Comparison of ENCODE assay signal across 8 cellular contexts in genomic region chr2:218852911-218853667, GRCh38. TPM values are rescaled to one million over a fixed set of nuclear protein-coding genes. Genes with fewer than 3 reads are reported as not detected.
A peak's percentile ranks its signal among the peaks of the same experiment; 100 is the strongest.
DNase-seq lines count a peak whose midpoint lies in the region; ATAC-seq and TF ChIP-seq lines count a peak whose summit lies in the region.

No MANE protein-coding gene starts in this region.

- POLR2A ChIA-PET in BJ (lab: Charles Lee), result no interaction called here

- no peaks in the 10 kb centered on the region for H3K9me3 Mint-ChIP-seq in natural killer cell

- CTCF ChIA-PET in BJ (lab: Yijun Ruan, JAX), result interaction anchor here (0.7 to 4.5 kb wide), 17 partner anchors 7 to 301 kb away, joined by 3 to 42 read pairs (median 4); partner anchors contain the start of genes PRKAG3, RNF25, STK36 and TTLL4

- TF ChIP-seq CTCF in BJ (IDR thresholded peaks at IDR 0.05; ENCODE audit: insufficient read depth, low read depth, low read length), result peak; percentile 78
- TF ChIP-seq CTCF in epithelial cell of proximal tubule (conservative IDR thresholded peaks at IDR 0.05; ENCODE audit: low read depth, low read length), result peak; percentile 91
- TF ChIP-seq CTCF in natural killer cell (IDR thresholded peaks at IDR 0.05), result peak; percentile 65
- peak in 5 of 7 experiments; percentile 33 to 73 (median 51) for TF ChIP-seq CTCF in stomach (IDR thresholded peaks at IDR 0.05)

- intact Hi-C loops in natural killer cell (cut with micrococcal nuclease) (loop anchor here (10.0 kb wide), 1 partner anchor 578 kb away; the partner anchor contains the start of genes AAMP and PNKD), stomach (cut with DNase I; ENCODE audit: low total_unique reads) (loop anchor here (10.0 kb wide), 1 partner anchor 148 kb away; no protein-coding TSS in a partner anchor)

- H3K36me3 ChIP-seq in BJ (ENCODE audit: control insufficient read depth, insufficient read depth, low read length), result no peaks in the 10 kb centered on the region
- no peaks in the 10 kb centered on the region for H3K36me3 ChIP-seq in stomach

- ATAC-seq in natural killer cell (peak; percentile 65 to 78 (median 73)), HG03520 (IDR thresholded peaks at IDR 0.05; ENCODE audit: unreplicated experiment) (no peak)

- no peak for TF ChIP-seq POLR2A in stomach (IDR thresholded peaks at IDR 0.05)

- no peaks in the 10 kb centered on the region for H3K36me3 Mint-ChIP-seq in natural killer cell

- WGBS in stomach, 5 donors, result 16 to 25% (median 17%) methylated on average over 16 of the region's 16 CpGs

- no peak overlapping the region for H3K4me3 ChIP-seq in BJ (ENCODE audit: low read depth, low read length)
- no peak overlapping the region for H3K4me3 ChIP-seq in epithelial cell of proximal tubule (ENCODE audit: low read depth, low read length)
- no peak overlapping the region for H3K4me3 ChIP-seq in stomach

- peaks cover 0 to 10% (median 4%) of the 10 kb centered on the region in 4 donors for H3K4me1 ChIP-seq in stomach

- H3K27ac ChIP-seq in stomach, result no peak overlapping the region

- H3K27me3 Mint-ChIP-seq in natural killer cell (ENCODE audit: low read depth in 2 of 2), result peaks cover 45 to 51% of the 10 kb centered on the region in 2 donors

- DNase-seq in BJ (ENCODE audit: low read depth), result no peak
- DNase-seq in HCEC 1CT, result peak; percentile 57
- peak; percentile 51 to 87 for DNase-seq in NOMO-1 (lab: John Stamatoyannopoulos, UW; ENCODE audit: unreplicated experiment in 2 of 2)
- DNase-seq in activated CD8-positive, alpha-beta memory T cell treated with anti-CD3 and anti-CD28 coated beads for 48 hours (ENCODE audit: low read depth in 2 of 3, low spot score in 2 of 3), result peak in 2 of 3 experiments; percentile 25 to 54
- no peak for DNase-seq in epithelial cell of proximal tubule (ENCODE audit: low read depth)
- DNase-seq in natural killer cell, result peak; percentile 44
- peak; percentile 67 for DNase-seq in stomach

- no peaks in the 10 kb centered on the region for H3K9me3 ChIP-seq in stomach

- peaks cover 39% of the 10 kb centered on the region for H3K27me3 ChIP-seq in BJ (ENCODE audit: control insufficient read depth, insufficient read depth, low read length)
- H3K27me3 ChIP-seq in stomach, result peaks cover 3 to 99% (median 55%) of the 10 kb centered on the region in 3 donors

- no peak overlapping the region for H3K4me3 Mint-ChIP-seq in natural killer cell

- H3K4me1 Mint-ChIP-seq in natural killer cell, result peaks cover 0 to 13% of the 10 kb centered on the region in 2 donors

- TF ChIP-seq EP300 in stomach (IDR thresholded peaks at IDR 0.05), result no peak

- no peak overlapping the region for H3K27ac Mint-ChIP-seq in natural killer cell

RNA-seq across cellular contexts. Expression of gene WNT6, which starts 6.5 kb away (rescaled TPM):
- polyA plus RNA-seq in BJ (2011; rRNA removed), result not detected in 2 replicates
- not detected in 2 replicates for polyA minus RNA-seq in BJ (2011; rRNA and poly(A)+ RNA removed)
- not detected in 2 replicates for total RNA-seq in epithelial cell of proximal tubule
- not detected for total RNA-seq in natural killer cell
- total RNA-seq in stomach, result 1 to 10 TPM in 2 of 5 donors, not detected in 3; 1.8 to 3.3 TPM
- polyA plus RNA-seq in stomach, result 1 to 10 TPM in 1 of 3 donors, under 1 TPM in 2; 0.25 to 2.9 (median 0.76) TPM

RNA-seq across cellular contexts. Expression of gene PRKAG3, which starts 21.5 kb away (rescaled TPM):
- polyA plus RNA-seq in BJ (2011; rRNA removed) (not detected in 2 replicates), stomach (not detected)
- not detected in 2 replicates for polyA minus RNA-seq in BJ (2011; rRNA and poly(A)+ RNA removed)
- total RNA-seq in epithelial cell of proximal tubule (not detected in 2 replicates), natural killer cell (not detected), stomach (not detected)

RNA-seq across cellular contexts. Expression of gene WNT10A, which starts 27.6 kb away (rescaled TPM):
- polyA plus RNA-seq in BJ (2011; rRNA removed), result not detected in 2 replicates
- polyA minus RNA-seq in BJ (2011; rRNA and poly(A)+ RNA removed), result not detected in 2 replicates
- total RNA-seq in epithelial cell of proximal tubule, result 1.2 and 2.2 TPM in 2 replicates
- total RNA-seq in natural killer cell, result 1 to 10 TPM in 2 of 3 donors, under 1 TPM in 1; 0.92 to 2.9 (median 2.9) TPM
- total RNA-seq in stomach, result 1 to 10 TPM in 1 of 5 donors, not detected in 4; 4.3 TPM
- 1 to 10 TPM in 1 of 3 donors, not detected in 2; 6.7 TPM for polyA plus RNA-seq in stomach

Comparison
In these comparisons a context has a peak if more than half of its experiments do, and no peak if none do; other contexts are left out.
1. DNase-seq: peak in HCEC 1CT (single experiment), NOMO-1 (2 of 2), activated CD8-positive, alpha-beta memory T cell treated with anti-CD3 and anti-CD28 coated beads for 48 hours (2 of 3), natural killer cell (single experiment) and stomach (single experiment); none in BJ (single experiment) and epithelial cell of proximal tubule (single experiment).
2. Peak in every context shown above with its lines, with median percentiles within 50 percentile points of each other: CTCF ChIP-seq.